In genomic region chr12:130474599-130474998, GRCh38 we compare ENCODE assay signal across 16 cellular contexts.
DNase-seq lines count a peak whose midpoint lies in the region; ATAC-seq and TF ChIP-seq lines count a peak whose summit lies in the region.
"Had no signal": no experiment of that assay in that cellular context is flagged by ENCODE, and none has a peak within 500 bp of the region (broad histone marks: within the 10 kb centered on the region; RNA-seq: fewer than 3 reads in every experiment).

No MANE protein-coding gene starts in this region.

- peaks cover 0 to 35% (median 31%) of the 10 kb centered on the region in 10 experiments; a peak in 17 of 20 replicates for H3K4me1 ChIP-seq in BLaER1 treated with 17β-estradiol and CSF1 and Interleukin-3, amounts not matched to agents 10 nM and 100 nM
- H3K4me1 ChIP-seq in endodermal cell (ENCODE audit: control insufficient read depth, insufficient read depth, low read length) (no peaks in the 10 kb centered on the region), sigmoid colon (no peaks in the 10 kb centered on the region)

- POLR2A ChIA-PET in WTC11 (lab: Charles Lee), result no interaction called here

- DNase-seq in WTC11 (ENCODE audit: low spot score) (no peak), endodermal cell (no peak), sigmoid colon (peak; percentile 50), occipital lobe (lab: John Stamatoyannopoulos, UW) (no peak), head of caudate nucleus (no peak)
- DNase-seq in activated CD4-positive, CD25-positive, alpha-beta regulatory T cell treated with anti-CD3 and anti-CD28 coated beads, Interleukin-2, amount 50 U/mL, for 72 hours, result no peak
- DNase-seq: ACHN; BE2C; CD4-positive, alpha-beta memory T cell; DMS153; DND-41; EL; HCEC 1CT had no signal

- H3K27me3 Mint-ChIP-seq in WTC11 (ENCODE audit: low read depth) (no peaks in the 10 kb centered on the region), endodermal cell (ENCODE audit: insufficient read depth) (no peaks in the 10 kb centered on the region)

- H3K4me1 Mint-ChIP-seq in WTC11 (no peaks in the 10 kb centered on the region), endodermal cell (no peaks in the 10 kb centered on the region)
- H3K4me1 Mint-ChIP-seq: CD14-positive monocyte; CD4-positive, alpha-beta memory T cell had no signal

- no peak for TF ChIP-seq POLR2A in sigmoid colon (IDR thresholded peaks at IDR 0.05)

- H3K36me3 ChIP-seq in BLaER1 treated with 17β-estradiol and CSF1 and Interleukin-3, amounts not matched to agents 10 nM and 100 nM, result no peaks in the 10 kb centered on the region
- H3K36me3 ChIP-seq in endodermal cell (ENCODE audit: control insufficient read depth, insufficient read depth, low read length) (no peaks in the 10 kb centered on the region), sigmoid colon (no peaks in the 10 kb centered on the region)

- H3K9ac ChIP-seq in BLaER1 treated with 17β-estradiol and CSF1 and Interleukin-3, amounts not matched to agents 10 nM and 100 nM, result no peak overlapping the region
- H3K9ac ChIP-seq in endodermal cell (ENCODE audit: extremely low read depth, low read length, poor library complexity, severe bottlenecking), result no peak overlapping the region

- WGBS in endodermal cell (ENCODE audit: insufficient coverage in 1 of 2, insufficient read length in 1 of 2), 2 experiments, result 85 to 93% methylated on average over 14 to 16 of the region's 16 CpGs
- WGBS in sigmoid colon, 2 donors, result 84 to 91% methylated on average over 16 of the region's 16 CpGs

- H3K27ac Mint-ChIP-seq in WTC11, result 0 out of 2 replicates have a peak overlapping the region, but pooled peaks have one; percentile 19
- no peak overlapping the region for H3K27ac Mint-ChIP-seq in endodermal cell
- H3K27ac Mint-ChIP-seq: CD14-positive monocyte; CD4-positive, alpha-beta memory T cell had no signal

- ATAC-seq in WTC11, result no peak
- ATAC-seq: GM12878 had no signal

- H3K27ac ChIP-seq in BLaER1 treated with 17β-estradiol and CSF1 and Interleukin-3, amounts not matched to agents 10 nM and 100 nM, result no peak overlapping the region
- H3K27ac ChIP-seq in endodermal cell (ENCODE audit: low read depth, low read length) (peak overlapping the region; percentile 57), sigmoid colon (no peak overlapping the region)

- no peak for TF ChIP-seq EP300 in sigmoid colon (IDR thresholded peaks at IDR 0.05)

- H3K36me3 Mint-ChIP-seq in WTC11, result no peaks in the 10 kb centered on the region
- no peaks in the 10 kb centered on the region for H3K36me3 Mint-ChIP-seq in endodermal cell (ENCODE audit: low read depth)
- H3K36me3 Mint-ChIP-seq: CD14-positive monocyte; CD4-positive, alpha-beta memory T cell had no signal

- no peaks in the 10 kb centered on the region for H3K9me3 Mint-ChIP-seq in WTC11
- H3K9me3 Mint-ChIP-seq in endodermal cell, result no peaks in the 10 kb centered on the region

- H3K4me3 Mint-ChIP-seq in WTC11 (no peak overlapping the region), endodermal cell (no peak overlapping the region)
- H3K4me3 Mint-ChIP-seq: CD14-positive monocyte; CD4-positive, alpha-beta memory T cell had no signal

- CTCF ChIA-PET in WTC11 (lab: Charles Lee), result no interaction called here

- intact Hi-C loops in sigmoid colon (cut with DNase I), result no loop called here
- intact Hi-C loops in head of caudate nucleus (cut with DNase I), result no loop called here

- H3K9me3 ChIP-seq in BLaER1 treated with 17β-estradiol and CSF1 and Interleukin-3, amounts not matched to agents 10 nM and 100 nM (replicated peaks in 1 of 11), result no peaks in the 10 kb centered on the region
- H3K9me3 ChIP-seq in endodermal cell (ENCODE audit: control insufficient read depth, low read length) (no peaks in the 10 kb centered on the region), sigmoid colon (no peaks in the 10 kb centered on the region)
- H3K9me3 ChIP-seq: BE2C had no signal

- peaks cover 0 to 11% (median 0%) of the 10 kb centered on the region in 11 experiments; a peak in 2 of 22 replicates for H4K20me1 ChIP-seq in BLaER1 treated with 17β-estradiol and CSF1 and Interleukin-3, amounts not matched to agents 10 nM and 100 nM

- peaks cover 0 to 12% (median 0%) of the 10 kb centered on the region in 11 experiments; a peak in 5 of 22 replicates for H3K27me3 ChIP-seq in BLaER1 treated with 17β-estradiol and CSF1 and Interleukin-3, amounts not matched to agents 10 nM and 100 nM
- no peaks in the 10 kb centered on the region for H3K27me3 ChIP-seq in endodermal cell (ENCODE audit: control insufficient read depth, insufficient read depth, low read length, poor library complexity, severe bottlenecking)
- peaks cover 0 to 3% (median 0%) of the 10 kb centered on the region in 3 donors for H3K27me3 ChIP-seq in sigmoid colon
- H3K27me3 ChIP-seq: BE2C had no signal

- H3K4me3 ChIP-seq in BLaER1 treated with 17β-estradiol and CSF1 and Interleukin-3, amounts not matched to agents 10 nM and 100 nM, result no peak overlapping the region
- H3K4me3 ChIP-seq in endodermal cell (ENCODE audit: low read length), result no peak overlapping the region
- H3K4me3 ChIP-seq in sigmoid colon, result no peak overlapping the region
- H3K4me3 ChIP-seq: GM12878 had no signal

- no peak for TF ChIP-seq CTCF in WTC11 (IDR thresholded peaks at IDR 0.05)
- no peak for TF ChIP-seq CTCF in endodermal cell (conservative IDR thresholded peaks at IDR 0.05)
- TF ChIP-seq CTCF in sigmoid colon (IDR thresholded peaks at IDR 0.05), result no peak

- H3K4me2 ChIP-seq in BLaER1 treated with 17β-estradiol and CSF1 and Interleukin-3, amounts not matched to agents 10 nM and 100 nM, result peak overlapping the region in 8 of 11 experiments; percentile 54 to 82 (median 72); a peak in 15 of 22 replicates

TF ChIP-seq in WTC11, 78 proteins besides CTCF, POLR2A, EP300 and RAD21:
- TF ChIP-seq ZNF416 (CRISPR knock-in tag; IDR thresholded peaks at IDR 0.05), result no peak
- no peak for TF ChIP-seq HMGXB4 (CRISPR knock-in tag; IDR thresholded peaks at IDR 0.05)
TF ChIP-seq in WTC11: peak in this region for 0.
